Comparison of ENCODE assay signal across 23 cellular contexts in the genomic region with DNA sequence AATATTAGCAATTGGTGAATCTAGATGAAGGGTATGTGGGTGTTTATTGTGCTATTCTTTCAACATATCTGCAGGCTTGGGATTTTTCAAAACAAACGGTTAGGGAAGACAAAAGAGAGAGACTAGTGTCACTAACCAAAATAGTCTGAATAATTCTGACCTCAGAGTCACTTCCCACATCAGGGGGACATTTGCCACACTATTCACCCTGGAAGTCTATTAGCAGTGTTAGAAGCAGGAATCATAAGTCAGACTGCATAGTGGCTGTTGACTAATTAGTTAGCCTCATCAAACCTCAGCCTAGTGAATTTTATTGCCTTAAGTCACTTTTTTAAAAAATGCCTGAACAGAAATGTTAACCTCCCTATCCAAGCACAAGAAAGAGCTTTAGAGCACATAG.
"Had no signal": no experiment of that assay in that cellular context is flagged by ENCODE, and none has a peak within 500 bp of the region (broad histone marks: within the 10 kb centered on the region; RNA-seq: fewer than 3 reads in every experiment).

No MANE protein-coding gene starts in this region.

- H3K9me3 ChIP-seq: ovary, psoas muscle, suprapubic skin, tibial nerve had no signal

- H3K27ac Mint-ChIP-seq: activated naive CD4-positive, alpha-beta T cell treated with anti-CD3 and anti-CD28 coated beads, Interleukin-2, amount 50 U/mL, for 72 hours; activated T-cell treated with anti-CD3 and anti-CD28 coated beads, Interleukin-2, amount 50 U/mL, for 24 hours; activated T-helper 17 cell treated with anti-CD3 and anti-CD28 coated beads, Interleukin-2, amount 50 U/mL, for 72 hours; memory B cell; naive B cell; stimulated activated effector memory CD8-positive, alpha-beta T cell treated with anti-CD3 and anti-CD28 coated beads, Interleukin-12 subunit alpha, Interleukin-12 subunit beta, amount 100 ng/mL, for 72 hours; stimulated activated naive CD8-positive, alpha-beta T cell treated with anti-CD3 and anti-CD28 coated beads, Interleukin-15, amount 100 ng/mL, for 72 hours; WTC11 had no signal

- H3K4me3 Mint-ChIP-seq: activated T-cell treated with anti-CD3 and anti-CD28 coated beads, Interleukin-2, amount 50 U/mL, for 24 hours; activated T-helper 17 cell treated with anti-CD3 and anti-CD28 coated beads, Interleukin-2, amount 50 U/mL, for 72 hours; memory B cell; naive B cell; stimulated activated effector memory CD8-positive, alpha-beta T cell treated with anti-CD3 and anti-CD28 coated beads, Interleukin-12 subunit alpha, Interleukin-12 subunit beta, amount 100 ng/mL, for 72 hours; stimulated activated naive CD8-positive, alpha-beta T cell treated with anti-CD3 and anti-CD28 coated beads, Interleukin-15, amount 100 ng/mL, for 72 hours; WTC11 had no signal

- H3K9me3 Mint-ChIP-seq: activated T-cell treated with anti-CD3 and anti-CD28 coated beads, Interleukin-2, amount 50 U/mL, for 24 hours had no signal

- H3K4me3 ChIP-seq: coronary artery, heart right ventricle, ovary, psoas muscle, skin epidermis, suprapubic skin, tibial nerve had no signal

- H3K27me3 ChIP-seq: heart right ventricle, ovary, suprapubic skin, tibial nerve had no signal

- DNase-seq: activated CD8-positive, alpha-beta memory T cell treated with anti-CD3 and anti-CD28 coated beads for 24 hours; activated CD8-positive, alpha-beta memory T cell treated with anti-CD3 and anti-CD28 coated beads, Interleukin-2, amount 50 U/mL, for 4 hours; activated T-cell treated with anti-CD3 and anti-CD28 coated beads, Interleukin-2, amount 50 U/mL, for 24 hours; cerebellar nuclear complex; heart right ventricle; islet precursor cell; left cardiac atrium; naive B cell; ovary; psoas muscle; right cardiac atrium; stimulated activated CD4-positive, alpha-beta T cell treated with anti-CD3 and anti-CD28 coated beads, Interleukin-2, amount 100 ng/mL, for 24 hours; stimulated activated naive CD8-positive, alpha-beta T cell treated with anti-CD3 and anti-CD28 coated beads, Interleukin-15, amount 100 ng/mL, for 72 hours; T-helper 9 cell had no signal

- ATAC-seq: activated naive CD4-positive, alpha-beta T cell treated with anti-CD3 and anti-CD28 coated beads, Interleukin-2, amount 50 U/mL, for 72 hours; activated T-helper 17 cell treated with anti-CD3 and anti-CD28 coated beads, Interleukin-2, amount 50 U/mL, for 72 hours; heart right ventricle; left cardiac atrium; psoas muscle; right cardiac atrium; stimulated activated effector memory CD8-positive, alpha-beta T cell treated with anti-CD3 and anti-CD28 coated beads, Interleukin-12 subunit alpha, Interleukin-12 subunit beta, amount 100 ng/mL, for 72 hours; stimulated activated naive CD8-positive, alpha-beta T cell treated with anti-CD3 and anti-CD28 coated beads, Interleukin-15, amount 100 ng/mL, for 72 hours; WTC11 had no signal

- H3K27me3 Mint-ChIP-seq: activated T-cell treated with anti-CD3 and anti-CD28 coated beads, Interleukin-2, amount 50 U/mL, for 24 hours; activated T-helper 17 cell treated with anti-CD3 and anti-CD28 coated beads, Interleukin-2, amount 50 U/mL, for 72 hours; stimulated activated naive CD8-positive, alpha-beta T cell treated with anti-CD3 and anti-CD28 coated beads, Interleukin-15, amount 100 ng/mL, for 72 hours had no signal

- H3K4me1 Mint-ChIP-seq: activated T-helper 17 cell treated with anti-CD3 and anti-CD28 coated beads, Interleukin-2, amount 50 U/mL, for 72 hours; memory B cell; naive B cell; stimulated activated effector memory CD8-positive, alpha-beta T cell treated with anti-CD3 and anti-CD28 coated beads, Interleukin-12 subunit alpha, Interleukin-12 subunit beta, amount 100 ng/mL, for 72 hours; stimulated activated naive CD8-positive, alpha-beta T cell treated with anti-CD3 and anti-CD28 coated beads, Interleukin-15, amount 100 ng/mL, for 72 hours had no signal

- H3K36me3 Mint-ChIP-seq: activated naive CD4-positive, alpha-beta T cell treated with anti-CD3 and anti-CD28 coated beads, Interleukin-2, amount 50 U/mL, for 72 hours; stimulated activated effector memory CD8-positive, alpha-beta T cell treated with anti-CD3 and anti-CD28 coated beads, Interleukin-12 subunit alpha, Interleukin-12 subunit beta, amount 100 ng/mL, for 72 hours had no signal

- H3K4me1 ChIP-seq: heart right ventricle, psoas muscle, suprapubic skin had no signal

- H3K27ac ChIP-seq: coronary artery, heart right ventricle, ovary, psoas muscle, skin epidermis, suprapubic skin had no signal

- H3K36me3 ChIP-seq: heart right ventricle, ovary, suprapubic skin, tibial nerve had no signal
